18 cellular contexts compared by ENCODE assay signal in the genomic region with DNA sequence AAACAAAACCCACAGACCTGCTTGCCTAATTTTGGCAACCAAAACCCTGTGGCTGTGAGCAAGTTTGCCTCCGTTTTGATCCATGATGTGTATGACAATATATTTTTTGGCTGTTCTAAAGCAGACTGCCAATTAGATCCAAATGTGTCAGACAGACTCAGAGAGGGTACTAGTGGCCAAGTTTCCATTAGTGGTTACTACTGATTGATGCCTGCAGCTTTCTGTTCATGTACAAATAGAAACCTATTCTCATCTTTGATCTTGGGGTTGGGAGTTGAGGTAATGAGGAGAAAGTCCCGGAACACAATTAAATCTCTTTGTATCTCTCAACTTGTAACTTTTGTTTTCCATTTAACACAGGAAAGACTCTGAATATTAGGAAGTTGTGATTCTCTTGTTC.
DNase-seq lines count a peak whose midpoint lies in the region; FAIRE-seq and TF ChIP-seq lines count a peak whose summit lies in the region.
"Had no signal": no experiment of that assay in that cellular context is flagged by ENCODE, and none has a peak within 500 bp of the region (broad histone marks: within the 10 kb centered on the region; RNA-seq: fewer than 3 reads in every experiment).

No MANE protein-coding gene starts in this region.

- no peaks in the 10 kb centered on the region for H3F3A ChIP-seq in smooth muscle cell (ENCODE audit: low read depth)

- no peak overlapping the region for H3K4me3 Mint-ChIP-seq in astrocyte (ENCODE audit: unreplicated experiment)
- H3K4me3 Mint-ChIP-seq: B cell; CD4-positive, CD25-positive, alpha-beta regulatory T cell had no signal

- H2AFZ ChIP-seq in astrocyte (ENCODE audit: low read depth, low read length), result peak overlapping the region; percentile 27
- H2AFZ ChIP-seq in mammary epithelial cell (ENCODE audit: low read depth, low read length), result peak overlapping the region; percentile 79
- H2AFZ ChIP-seq in smooth muscle cell (ENCODE audit: low read depth), result no peak overlapping the region

- H3K9me3 Mint-ChIP-seq in astrocyte (ENCODE audit: unreplicated experiment), result no peaks in the 10 kb centered on the region

- no peaks in the 10 kb centered on the region for H3K9me3 ChIP-seq in astrocyte (ENCODE audit: insufficient read depth, low read depth, low read length)
- no peaks in the 10 kb centered on the region for H3K9me3 ChIP-seq in mammary epithelial cell (replicated peaks; ENCODE audit: insufficient read depth, low read length)
- no peaks in the 10 kb centered on the region for H3K9me3 ChIP-seq in smooth muscle cell (replicated peaks; ENCODE audit: low read depth)
- H3K9me3 ChIP-seq: Peyer's patch had no signal

- peak overlapping the region; percentile 46 for H3K9ac ChIP-seq in astrocyte (ENCODE audit: low read length)
- peak overlapping the region; percentile 59 for H3K9ac ChIP-seq in mammary epithelial cell (ENCODE audit: insufficient read depth, low read length)
- peak overlapping the region; percentile 45 for H3K9ac ChIP-seq in smooth muscle cell (ENCODE audit: low read depth)

- H3K27ac ChIP-seq in astrocyte (ENCODE audit: low read depth, low read length) (peak overlapping the region; percentile 60), mammary epithelial cell (ENCODE audit: insufficient read depth, low read depth, low read length) (peak overlapping the region; percentile 91), smooth muscle cell (ENCODE audit: low read depth) (peak overlapping the region; percentile 73), coronary artery (no peak overlapping the region)
- H3K27ac ChIP-seq: HL-60, Peyer's patch had no signal

- WGBS in mammary epithelial cell (ENCODE audit: low coverage, missing lambda C conversion rate), result 10% methylated on average over 2 of the region's 2 CpGs
- WGBS in smooth muscle cell (ENCODE audit: low lambda C conversion rate), result 83% methylated on average over 2 of the region's 2 CpGs

- H3K36me3 ChIP-seq in astrocyte (ENCODE audit: insufficient read depth, low read length) (no peaks in the 10 kb centered on the region), mammary epithelial cell (ENCODE audit: insufficient read depth, low read length) (no peaks in the 10 kb centered on the region), smooth muscle cell (ENCODE audit: low read depth) (no peaks in the 10 kb centered on the region)
- H3K36me3 ChIP-seq: Peyer's patch had no signal

- H3K4me2 ChIP-seq in astrocyte (ENCODE audit: low read length), result peak overlapping the region; percentile 55
- H3K4me2 ChIP-seq in mammary epithelial cell (ENCODE audit: insufficient read depth, low read depth, low read length), result peak overlapping the region; percentile 77
- no peak overlapping the region for H3K4me2 ChIP-seq in smooth muscle cell

- H3K36me3 Mint-ChIP-seq in astrocyte (ENCODE audit: low read depth, unreplicated experiment), result no peaks in the 10 kb centered on the region
- H3K36me3 Mint-ChIP-seq: CD4-positive, CD25-positive, alpha-beta regulatory T cell had no signal

- H4K20me1 ChIP-seq in astrocyte (ENCODE audit: insufficient read depth, low read length) (no peaks in the 10 kb centered on the region), mammary epithelial cell (ENCODE audit: insufficient read depth, low read length) (no peaks in the 10 kb centered on the region), smooth muscle cell (ENCODE audit: low read depth) (no peaks in the 10 kb centered on the region)

- BruUV-seq in mammary epithelial cell (replicated peaks; lab: Mats Ljungman, UMichigan), result no TSS peak

- intact Hi-C loops in mammary epithelial cell (cut with micrococcal nuclease), result loop anchor here (5.0 kb wide), 2 partner anchors 101 to 161 kb away; a partner anchor contains a TSS

- no peaks in the 10 kb centered on the region for H3K27me3 Mint-ChIP-seq in astrocyte (ENCODE audit: low read depth, unreplicated experiment)
- H3K27me3 Mint-ChIP-seq: B cell had no signal

- no peak for FAIRE-seq in astrocyte (lab: Jason Lieb, UNC)

- H3K27ac Mint-ChIP-seq in astrocyte (ENCODE audit: unreplicated experiment), result peak overlapping the region; percentile 43
- H3K27ac Mint-ChIP-seq: B cell; CD4-positive, CD25-positive, alpha-beta regulatory T cell had no signal

- H3K27me3 ChIP-seq in astrocyte (ENCODE audit: insufficient read depth, low read length) (no peaks in the 10 kb centered on the region), mammary epithelial cell (ENCODE audit: insufficient read depth, low read length) (no peaks in the 10 kb centered on the region), smooth muscle cell (ENCODE audit: low read depth) (no peaks in the 10 kb centered on the region)
- H3K27me3 ChIP-seq: Peyer's patch had no signal

- H3K4me1 ChIP-seq in astrocyte (ENCODE audit: insufficient read depth, low read length), result peaks cover 16% of the 10 kb centered on the region
- peaks cover 20% of the 10 kb centered on the region for H3K4me1 ChIP-seq in mammary epithelial cell (ENCODE audit: insufficient read depth, low read length)
- no peaks in the 10 kb centered on the region for H3K4me1 ChIP-seq in smooth muscle cell (ENCODE audit: low read depth)
- H3K4me1 ChIP-seq: Peyer's patch had no signal

- H3K4me1 Mint-ChIP-seq in astrocyte (ENCODE audit: low read depth, unreplicated experiment), result peaks cover 17% of the 10 kb centered on the region

- CTCF ChIA-PET in mammary epithelial cell (lab: Charles Lee; ENCODE audit: low non-redundant PET), result no interaction called here

- no peak for TF ChIP-seq CTCF in astrocyte (IDR thresholded peaks at IDR 0.05; ENCODE audit: insufficient read depth, low read depth, low read length)
- no peak for TF ChIP-seq CTCF in mammary epithelial cell (conservative IDR thresholded peaks at IDR 0.05 in 1 of 2, IDR thresholded peaks at IDR 0.05 in 1 of 2; ENCODE audit: extremely low read depth in 1 of 2, insufficient read depth in 1 of 2, low read depth in 1 of 2, low read length in 2 of 2)
- TF ChIP-seq CTCF in smooth muscle cell (IDR thresholded peaks at IDR 0.05; ENCODE audit: borderline replicate concordance, insufficient read depth, poor library complexity, severe bottlenecking), result no peak
- TF ChIP-seq CTCF in coronary artery (IDR thresholded peaks at IDR 0.05), result no peak

- H3K79me2 ChIP-seq in astrocyte (ENCODE audit: insufficient read depth, low read length) (no peaks in the 10 kb centered on the region), mammary epithelial cell (ENCODE audit: insufficient read depth, low read length) (no peaks in the 10 kb centered on the region), smooth muscle cell (ENCODE audit: low read depth) (no peaks in the 10 kb centered on the region)

- peak overlapping the region; percentile 22 for H3K4me3 ChIP-seq in astrocyte (ENCODE audit: insufficient read depth, low read depth, low read length)
- peak overlapping the region in 1 of 3 experiments; percentile 21 for H3K4me3 ChIP-seq in mammary epithelial cell (replicated peaks in 1 of 3; ENCODE audit: insufficient read depth in 1 of 3, low read depth in 2 of 3, low read length in 3 of 3)
- no peak overlapping the region for H3K4me3 ChIP-seq in smooth muscle cell
- H3K4me3 ChIP-seq in coronary artery, result no peak overlapping the region
- H3K4me3 ChIP-seq: Peyer's patch had no signal

- dilution Hi-C loops in mammary epithelial cell (cut with HindIII; ENCODE audit: low sequenced_read_pairs), result loop anchor here (25.0 kb wide), 1 partner anchor 101 kb away; a partner anchor contains a TSS

- DNase-seq in astrocyte (ENCODE audit: low read depth) (peak; percentile 47), mammary epithelial cell (peak; percentile 82), fibroblast of gingiva (ENCODE audit: low read depth) (peak; percentile 3), smooth muscle cell (lab: John Stamatoyannopoulos, UW; ENCODE audit: unreplicated experiment) (no peak), RKO (ENCODE audit: low spot score) (no peak), DMS79 (lab: John Stamatoyannopoulos, UW) (no peak), coronary artery (ENCODE audit: low spot score) (no peak), NCI-H146 (lab: John Stamatoyannopoulos, UW) (no peak)
- DNase-seq: Calu3; CD4-positive, CD25-positive, alpha-beta regulatory T cell; NCI-H1436 treated with DMSO at 0.1 percent for 48 hours; NCI-H2081 treated with DMSO at 0.1 percent for 48 hours; NCI-H2227 treated with DMSO at 0.1 percent for 48 hours; NCI-H524; Peyer's patch; SHP77 had no signal

- in situ Hi-C loops in mammary epithelial cell (cut with MboI; ENCODE audit: low sequenced_read_pairs in 2 of 2), result no loop called here

Comparison
In these comparisons a context has a peak if more than half of its experiments do, and no peak if none do; other contexts are left out.
1. DNase-seq: peak in astrocyte (single experiment), mammary epithelial cell (single experiment) and fibroblast of gingiva (single experiment); none in smooth muscle cell (single experiment), RKO (single experiment), DMS79 (single experiment), coronary artery (single experiment) and NCI-H146 (single experiment).
2. H3K27ac ChIP-seq: peak in astrocyte (single experiment), mammary epithelial cell (single experiment) and smooth muscle cell (single experiment); none in coronary artery (0 of 2).
3. Peak in every context shown above with its lines, with median percentiles within 50 percentile points of each other: H3K9ac ChIP-seq.